Comparison of ENCODE assay signal across 8 cellular contexts in the genomic region with DNA sequence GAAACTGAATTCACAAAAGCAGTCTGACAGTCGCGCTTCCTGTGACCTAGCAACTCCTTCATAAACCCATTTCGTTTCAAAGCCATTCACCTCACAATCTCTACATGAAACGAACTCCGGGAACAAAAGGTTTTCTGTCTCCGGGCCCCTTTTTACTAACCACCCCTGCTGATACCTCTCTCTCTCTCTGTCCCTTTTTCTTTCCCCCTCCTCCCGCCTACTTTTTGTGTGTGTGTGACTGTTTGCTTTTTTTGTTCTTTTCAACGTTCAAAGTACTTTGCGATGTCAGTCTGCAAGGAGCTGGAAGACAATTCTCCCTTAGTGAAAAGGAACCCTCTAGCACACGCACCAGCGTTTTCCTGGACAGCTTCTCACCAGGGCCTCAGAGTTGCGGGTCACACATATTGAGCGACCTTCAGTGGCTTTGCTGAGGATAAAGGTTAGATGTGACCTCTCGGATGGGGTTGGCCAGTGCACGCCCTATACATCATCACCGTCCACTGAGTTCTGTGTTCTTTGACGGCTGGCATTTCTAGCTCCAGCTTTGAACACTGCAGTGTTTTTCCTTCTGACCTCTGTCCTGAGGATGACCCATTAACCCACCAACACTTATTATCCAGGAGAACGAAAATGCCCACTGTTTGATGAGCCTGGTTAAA. TPM values are rescaled to one million over a fixed set of nuclear protein-coding genes. Genes with fewer than 3 reads are reported as not detected.
DNase-seq lines count a peak whose midpoint lies in the region; ATAC-seq and TF ChIP-seq lines count a peak whose summit lies in the region.

No MANE protein-coding gene starts in this region.

- 8 to 27% methylated on average over 10 to 18 of the region's 18 CpGs for WGBS in endodermal cell (ENCODE audit: insufficient coverage in 1 of 2, insufficient read length in 1 of 2), 2 experiments

- CTCF ChIA-PET in HEK293T (lab: Yijun Ruan, JAX) = interaction anchor here (0.6 to 1.7 kb wide), 4 partner anchors 9 to 278 kb away, joined by 4 to 8 read pairs (median 6); no protein-coding TSS in a partner anchor

- no peaks in the 10 kb centered on the region for H3K36me3 Mint-ChIP-seq in endodermal cell (ENCODE audit: low read depth)
- H3K36me3 Mint-ChIP-seq in naive thymus-derived CD8-positive, alpha-beta T cell = no peaks in the 10 kb centered on the region

- H3K36me3 ChIP-seq in Peyer's patch (no peaks in the 10 kb centered on the region), endodermal cell (ENCODE audit: control insufficient read depth, insufficient read depth, low read length) (no peaks in the 10 kb centered on the region)

- no peaks in the 10 kb centered on the region for H3K9me3 Mint-ChIP-seq in endodermal cell
- H3K9me3 Mint-ChIP-seq in naive thymus-derived CD8-positive, alpha-beta T cell = no peaks in the 10 kb centered on the region

- peaks cover 59% of the 10 kb centered on the region for H3K4me1 Mint-ChIP-seq in endodermal cell
- H3K4me1 Mint-ChIP-seq in naive thymus-derived CD8-positive, alpha-beta T cell = peaks cover 18 to 73% (median 34%) of the 10 kb centered on the region in 4 donors

- TF ChIP-seq POLR2A in Peyer's patch (IDR thresholded peaks at IDR 0.05) = no peak

- H3K4me1 ChIP-seq in Peyer's patch (peaks cover 0 to 21% (median 0%) of the 10 kb centered on the region in 4 donors), endodermal cell (ENCODE audit: control insufficient read depth, insufficient read depth, low read length) (peaks cover 23% of the 10 kb centered on the region)

- ATAC-seq in naive thymus-derived CD8-positive, alpha-beta T cell = peak; percentile 41 to 53
- no peak for ATAC-seq in GM18861 (IDR thresholded peaks at IDR 0.05; ENCODE audit: unreplicated experiment)
- no peak for ATAC-seq in HG02852 (IDR thresholded peaks at IDR 0.05; ENCODE audit: unreplicated experiment)

- H3K4me3 ChIP-seq in GM12864 (ENCODE audit: low read depth, low read length) (peak overlapping the region; percentile 51), Peyer's patch (peak overlapping the region; percentile 45 to 78 (median 58)), endodermal cell (ENCODE audit: low read length) (peak overlapping the region; percentile 92)

- H3K27me3 ChIP-seq in Peyer's patch (no peaks in the 10 kb centered on the region), endodermal cell (ENCODE audit: control insufficient read depth, insufficient read depth, low read length, poor library complexity, severe bottlenecking) (no peaks in the 10 kb centered on the region)

- POLR2A ChIA-PET in HEK293T (lab: Yijun Ruan, JAX) = interaction anchor here (0.6 to 1.3 kb wide), 8 partner anchors 12 to 261 kb away, joined by 3 to 5 read pairs (median 3); no protein-coding TSS in a partner anchor
- POLR2A ChIA-PET in naive thymus-derived CD8-positive, alpha-beta T cell (lab: Charles Lee) = interaction anchor here (0.6 kb wide), 2 partner anchors 149 to 172 kb away, joined by 3 to 4 read pairs; no protein-coding TSS in a partner anchor

- DNase-seq in GM12864 (ENCODE audit: low read depth) (no peak), HEK293T (ENCODE audit: extremely low spot score) (peak; percentile 12), Peyer's patch (peak in 1 of 3 donors; percentile 56), endodermal cell (peak; percentile 70)
- peak in 2 of 10 donors; percentile 48 to 58 for DNase-seq in naive thymus-derived CD8-positive, alpha-beta T cell
- DNase-seq in activated CD4-positive, alpha-beta T cell treated with anti-CD3 and anti-CD28 coated beads for 48 hours = no peak

- H3K9me3 ChIP-seq in Peyer's patch (no peaks in the 10 kb centered on the region), endodermal cell (ENCODE audit: control insufficient read depth, low read length) (no peaks in the 10 kb centered on the region)

- peak overlapping the region; percentile 71 to 96 (median 88) for H3K27ac ChIP-seq in Peyer's patch
- peak overlapping the region; percentile 99 for H3K27ac ChIP-seq in endodermal cell (ENCODE audit: low read depth, low read length)

- H3K9ac ChIP-seq in endodermal cell (ENCODE audit: extremely low read depth, low read length, poor library complexity, severe bottlenecking) = peak overlapping the region; percentile 81

- no peaks in the 10 kb centered on the region for H3K27me3 Mint-ChIP-seq in endodermal cell (ENCODE audit: insufficient read depth)
- H3K27me3 Mint-ChIP-seq in naive thymus-derived CD8-positive, alpha-beta T cell = no peaks in the 10 kb centered on the region

- peak overlapping the region; percentile 99 for H3K27ac Mint-ChIP-seq in endodermal cell
- H3K27ac Mint-ChIP-seq in naive thymus-derived CD8-positive, alpha-beta T cell = peak overlapping the region; percentile 84 to 99 (median 97)

- peak overlapping the region; percentile 74 for H3K4me3 Mint-ChIP-seq in endodermal cell
- peak overlapping the region; percentile 81 to 98 (median 95) for H3K4me3 Mint-ChIP-seq in naive thymus-derived CD8-positive, alpha-beta T cell

- TF ChIP-seq CTCF in GM12864 (IDR thresholded peaks at IDR 0.05; ENCODE audit: low read depth, low read length, missing control alignments) = no peak
- no peak for TF ChIP-seq CTCF in Peyer's patch (IDR thresholded peaks at IDR 0.05)
- TF ChIP-seq CTCF in endodermal cell (conservative IDR thresholded peaks at IDR 0.05) = no peak

TF ChIP-seq in HEK293T, 16 proteins besides CTCF, POLR2A, EP300 and RAD21:
- TF ChIP-seq FOXK2 (IDR thresholded peaks at IDR 0.05) (no peak), FOXA1 (IDR thresholded peaks at IDR 0.05) (no peak), SUZ12 (IDR thresholded peaks at IDR 0.05) (no peak), PKNOX1 (IDR thresholded peaks at IDR 0.05) (no peak), L3MBTL2 (conservative IDR thresholded peaks at IDR 0.05) (no peak), SP1 (IDR thresholded peaks at IDR 0.05) (no peak), LEF1 (IDR thresholded peaks at IDR 0.05; ENCODE audit: borderline replicate concordance) (no peak), ELF4 (IDR thresholded peaks at IDR 0.05) (no peak), TARDBP (IDR thresholded peaks at IDR 0.05) (no peak), BHLHE40 (IDR thresholded peaks at IDR 0.05; ENCODE audit: borderline replicate concordance) (no peak), FOXM1 (IDR thresholded peaks at IDR 0.05; ENCODE audit: borderline replicate concordance) (no peak), ARNT (IDR thresholded peaks at IDR 0.05) (no peak), NFRKB (IDR thresholded peaks at IDR 0.05) (no peak), CTBP1 (IDR thresholded peaks at IDR 0.05; ENCODE audit: borderline replicate concordance) (no peak), ZNF384 (IDR thresholded peaks at IDR 0.05) (no peak), HDGF (IDR thresholded peaks at IDR 0.05; ENCODE audit: borderline replicate concordance) (no peak)

RNA-seq across cellular contexts. Expression of gene NEDD9, which starts 0.6 kb away (rescaled TPM):
- total RNA-seq in Peyer's patch (10 to 100 TPM; 63.9 to 97.0 (median 87.5) TPM), endodermal cell (1 to 10 TPM; 1.7 to 7.4 TPM)
- 24.6 TPM for polyA plus RNA-seq in endodermal cell (2013, experiment 1 of 2)
- 26.5 TPM for polyA plus RNA-seq in endodermal cell (2013, experiment 2 of 2)
- total RNA-seq in naive thymus-derived CD8-positive, alpha-beta T cell = 10 to 100 TPM; 32.4 to 34.7 TPM
- 10 to 100 TPM; 14.7 to 20.2 (median 17.3) TPM for polyA plus RNA-seq in naive thymus-derived CD8-positive, alpha-beta T cell

Comparison
In these comparisons a context has a peak if more than half of its experiments do, and no peak if none do; other contexts are left out.
1. DNase-seq: peak in HEK293T (single experiment) and endodermal cell (single experiment); none in GM12864 (single experiment) and activated CD4-positive, alpha-beta T cell treated with anti-CD3 and anti-CD28 coated beads for 48 hours (single experiment).
2. ATAC-seq: peak in naive thymus-derived CD8-positive, alpha-beta T cell (2 of 2); none in GM18861 (single experiment) and HG02852 (single experiment).
3. Peak in every context shown above with its lines, with median percentiles within 50 percentile points of each other: H3K4me3 ChIP-seq.